Comparison of ENCODE assay signal across 3 cellular contexts in the genomic region with DNA sequence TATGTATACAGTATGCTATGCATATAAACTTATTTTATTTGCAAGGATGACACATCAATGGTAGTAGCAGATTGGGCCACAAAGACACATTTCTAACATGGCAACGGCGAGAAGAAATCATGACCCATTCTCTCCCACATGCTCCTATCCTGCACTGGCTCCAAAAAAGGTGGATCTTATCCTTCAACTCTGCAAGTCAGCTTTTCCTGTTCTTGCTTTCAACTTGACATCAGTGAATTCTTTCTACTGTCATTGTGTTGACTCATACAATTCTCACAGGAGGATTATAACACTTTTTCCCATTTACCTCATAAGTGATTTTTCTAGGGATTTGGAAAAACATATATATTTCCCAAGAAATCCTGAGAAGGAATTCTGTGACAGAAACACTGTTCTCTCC.
TF ChIP-seq lines count a peak whose summit lies in the region.

No MANE protein-coding gene starts in this region.

TF ChIP-seq in IMR-90, 13 proteins besides CTCF, POLR2A, EP300 and RAD21:
- no peak for TF ChIP-seq RFX5 (IDR thresholded peaks at IDR 0.05; ENCODE audit: low read depth, low read length)
- TF ChIP-seq MAFK (IDR thresholded peaks at IDR 0.05; ENCODE audit: low read depth, low read length): peak; percentile 61

TF ChIP-seq in endothelial cell of umbilical vein, 7 proteins besides CTCF, POLR2A, EP300 and RAD21:
- TF ChIP-seq GATA2 (IDR thresholded peaks at IDR 0.05; ENCODE audit: insufficient read depth, insufficient read length, low read depth, low read length): no peak
- no peak for TF ChIP-seq EZH2 (IDR thresholded peaks at IDR 0.05; ENCODE audit: borderline replicate concordance, low read depth, low read length, severe bottlenecking)
- no peak for TF ChIP-seq JUN (IDR thresholded peaks at IDR 0.05; ENCODE audit: borderline replicate concordance, insufficient read depth, insufficient read length, low read depth)
- TF ChIP-seq POLR2AphosphoS5 (IDR thresholded peaks at IDR 0.05; ENCODE audit: insufficient read depth, low read depth, low read length): no peak
- TF ChIP-seq MYC (IDR thresholded peaks at IDR 0.05; ENCODE audit: low read depth, low read length): no peak
- no peak for TF ChIP-seq FOS (IDR thresholded peaks at IDR 0.05; ENCODE audit: borderline replicate concordance, insufficient read depth, low read length)
- TF ChIP-seq, protein P1, sequence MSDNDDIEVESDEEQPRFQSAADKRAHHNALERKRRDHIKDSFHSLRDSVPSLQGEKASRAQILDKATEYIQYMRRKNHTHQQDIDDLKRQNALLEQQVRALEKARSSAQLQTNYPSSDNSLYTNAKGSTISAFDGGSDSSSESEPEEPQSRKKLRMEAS (IDR thresholded peaks at IDR 0.05; ENCODE audit: insufficient read depth, insufficient read length): no peak

TF ChIP-seq in WTC11, 78 proteins besides CTCF, POLR2A, EP300 and RAD21:
- TF ChIP-seq, protein P1 (CRISPR knock-in tag; IDR thresholded peaks at IDR 0.05): no peak
- no peak for TF ChIP-seq ZNF219 (CRISPR knock-in tag; IDR thresholded peaks at IDR 0.05; ENCODE audit: borderline replicate concordance)
- TF ChIP-seq, protein P2, sequence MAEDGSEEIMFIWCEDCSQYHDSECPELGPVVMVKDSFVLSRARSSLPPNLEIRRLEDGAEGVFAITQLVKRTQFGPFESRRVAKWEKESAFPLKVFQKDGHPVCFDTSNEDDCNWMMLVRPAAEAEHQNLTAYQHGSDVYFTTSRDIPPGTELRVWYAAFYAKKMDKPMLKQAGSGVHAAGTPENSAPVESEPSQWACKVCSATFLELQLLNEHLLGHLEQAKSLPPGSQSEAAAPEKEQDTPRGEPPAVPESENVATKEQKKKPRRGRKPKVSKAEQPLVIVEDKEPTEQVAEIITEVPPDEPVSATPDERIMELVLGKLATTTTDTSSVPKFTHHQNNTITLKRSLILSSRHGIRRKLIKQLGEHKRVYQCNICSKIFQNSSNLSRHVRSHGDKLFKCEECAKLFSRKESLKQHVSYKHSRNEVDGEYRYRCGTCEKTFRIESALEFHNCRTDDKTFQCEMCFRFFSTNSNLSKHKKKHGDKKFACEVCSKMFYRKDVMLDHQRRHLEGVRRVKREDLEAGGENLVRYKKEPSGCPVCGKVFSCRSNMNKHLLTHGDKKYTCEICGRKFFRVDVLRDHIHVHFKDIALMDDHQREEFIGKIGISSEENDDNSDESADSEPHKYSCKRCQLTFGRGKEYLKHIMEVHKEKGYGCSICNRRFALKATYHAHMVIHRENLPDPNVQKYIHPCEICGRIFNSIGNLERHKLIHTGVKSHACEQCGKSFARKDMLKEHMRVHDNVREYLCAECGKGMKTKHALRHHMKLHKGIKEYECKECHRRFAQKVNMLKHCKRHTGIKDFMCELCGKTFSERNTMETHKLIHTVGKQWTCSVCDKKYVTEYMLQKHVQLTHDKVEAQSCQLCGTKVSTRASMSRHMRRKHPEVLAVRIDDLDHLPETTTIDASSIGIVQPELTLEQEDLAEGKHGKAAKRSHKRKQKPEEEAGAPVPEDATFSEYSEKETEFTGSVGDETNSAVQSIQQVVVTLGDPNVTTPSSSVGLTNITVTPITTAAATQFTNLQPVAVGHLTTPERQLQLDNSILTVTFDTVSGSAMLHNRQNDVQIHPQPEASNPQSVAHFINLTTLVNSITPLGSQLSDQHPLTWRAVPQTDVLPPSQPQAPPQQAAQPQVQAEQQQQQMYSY (CRISPR knock-in tag; IDR thresholded peaks at IDR 0.05): no peak
- no peak for TF ChIP-seq ZNF671 (CRISPR knock-in tag; IDR thresholded peaks at IDR 0.05)
- no peak for TF ChIP-seq NR2C2 (CRISPR knock-in tag; IDR thresholded peaks at IDR 0.05)
- no peak for TF ChIP-seq ZNF317 (CRISPR knock-in tag; IDR thresholded peaks at IDR 0.05; ENCODE audit: borderline replicate concordance, low read depth)
- TF ChIP-seq, protein P3, sequence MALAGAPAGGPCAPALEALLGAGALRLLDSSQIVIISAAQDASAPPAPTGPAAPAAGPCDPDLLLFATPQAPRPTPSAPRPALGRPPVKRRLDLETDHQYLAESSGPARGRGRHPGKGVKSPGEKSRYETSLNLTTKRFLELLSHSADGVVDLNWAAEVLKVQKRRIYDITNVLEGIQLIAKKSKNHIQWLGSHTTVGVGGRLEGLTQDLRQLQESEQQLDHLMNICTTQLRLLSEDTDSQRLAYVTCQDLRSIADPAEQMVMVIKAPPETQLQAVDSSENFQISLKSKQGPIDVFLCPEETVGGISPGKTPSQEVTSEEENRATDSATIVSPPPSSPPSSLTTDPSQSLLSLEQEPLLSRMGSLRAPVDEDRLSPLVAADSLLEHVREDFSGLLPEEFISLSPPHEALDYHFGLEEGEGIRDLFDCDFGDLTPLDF (CRISPR knock-in tag; IDR thresholded peaks at IDR 0.05): no peak
- TF ChIP-seq ZNF263 (CRISPR knock-in tag; IDR thresholded peaks at IDR 0.05; ENCODE audit: low read depth): no peak
- TF ChIP-seq ZBTB21 (CRISPR knock-in tag; IDR thresholded peaks at IDR 0.05; ENCODE audit: borderline replicate concordance): no peak
- TF ChIP-seq, protein P4, sequence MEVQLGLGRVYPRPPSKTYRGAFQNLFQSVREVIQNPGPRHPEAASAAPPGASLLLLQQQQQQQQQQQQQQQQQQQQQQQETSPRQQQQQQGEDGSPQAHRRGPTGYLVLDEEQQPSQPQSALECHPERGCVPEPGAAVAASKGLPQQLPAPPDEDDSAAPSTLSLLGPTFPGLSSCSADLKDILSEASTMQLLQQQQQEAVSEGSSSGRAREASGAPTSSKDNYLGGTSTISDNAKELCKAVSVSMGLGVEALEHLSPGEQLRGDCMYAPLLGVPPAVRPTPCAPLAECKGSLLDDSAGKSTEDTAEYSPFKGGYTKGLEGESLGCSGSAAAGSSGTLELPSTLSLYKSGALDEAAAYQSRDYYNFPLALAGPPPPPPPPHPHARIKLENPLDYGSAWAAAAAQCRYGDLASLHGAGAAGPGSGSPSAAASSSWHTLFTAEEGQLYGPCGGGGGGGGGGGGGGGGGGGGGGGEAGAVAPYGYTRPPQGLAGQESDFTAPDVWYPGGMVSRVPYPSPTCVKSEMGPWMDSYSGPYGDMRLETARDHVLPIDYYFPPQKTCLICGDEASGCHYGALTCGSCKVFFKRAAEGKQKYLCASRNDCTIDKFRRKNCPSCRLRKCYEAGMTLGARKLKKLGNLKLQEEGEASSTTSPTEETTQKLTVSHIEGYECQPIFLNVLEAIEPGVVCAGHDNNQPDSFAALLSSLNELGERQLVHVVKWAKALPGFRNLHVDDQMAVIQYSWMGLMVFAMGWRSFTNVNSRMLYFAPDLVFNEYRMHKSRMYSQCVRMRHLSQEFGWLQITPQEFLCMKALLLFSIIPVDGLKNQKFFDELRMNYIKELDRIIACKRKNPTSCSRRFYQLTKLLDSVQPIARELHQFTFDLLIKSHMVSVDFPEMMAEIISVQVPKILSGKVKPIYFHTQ (CRISPR knock-in tag; IDR thresholded peaks at IDR 0.05): no peak
- TF ChIP-seq CREM (CRISPR knock-in tag; IDR thresholded peaks at IDR 0.05): no peak
- TF ChIP-seq, protein P5, sequence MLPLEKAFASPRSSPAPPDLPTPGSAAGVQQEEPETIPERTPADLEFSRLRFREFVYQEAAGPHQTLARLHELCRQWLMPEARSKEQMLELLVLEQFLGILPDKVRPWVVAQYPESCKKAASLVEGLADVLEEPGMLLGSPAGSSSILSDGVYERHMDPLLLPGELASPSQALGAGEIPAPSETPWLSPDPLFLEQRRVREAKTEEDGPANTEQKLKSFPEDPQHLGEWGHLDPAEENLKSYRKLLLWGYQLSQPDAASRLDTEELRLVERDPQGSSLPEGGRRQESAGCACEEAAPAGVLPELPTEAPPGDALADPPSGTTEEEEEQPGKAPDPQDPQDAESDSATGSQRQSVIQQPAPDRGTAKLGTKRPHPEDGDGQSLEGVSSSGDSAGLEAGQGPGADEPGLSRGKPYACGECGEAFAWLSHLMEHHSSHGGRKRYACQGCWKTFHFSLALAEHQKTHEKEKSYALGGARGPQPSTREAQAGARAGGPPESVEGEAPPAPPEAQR (CRISPR knock-in tag; IDR thresholded peaks at IDR 0.05): no peak
- no peak for TF ChIP-seq ESRRA (CRISPR knock-in tag; IDR thresholded peaks at IDR 0.05; ENCODE audit: borderline replicate concordance)
- TF ChIP-seq EMX1 (CRISPR knock-in tag; IDR thresholded peaks at IDR 0.05): no peak
- no peak for TF ChIP-seq TEAD1 (CRISPR knock-in tag; IDR thresholded peaks at IDR 0.05)
- no peak for TF ChIP-seq CBFB (CRISPR knock-in tag; IDR thresholded peaks at IDR 0.05; ENCODE audit: low read depth)
- TF ChIP-seq, protein P6, sequence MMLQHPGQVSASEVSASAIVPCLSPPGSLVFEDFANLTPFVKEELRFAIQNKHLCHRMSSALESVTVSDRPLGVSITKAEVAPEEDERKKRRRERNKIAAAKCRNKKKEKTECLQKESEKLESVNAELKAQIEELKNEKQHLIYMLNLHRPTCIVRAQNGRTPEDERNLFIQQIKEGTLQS (CRISPR knock-in tag; conservative IDR thresholded peaks at IDR 0.05): no peak
- TF ChIP-seq KAT7 (CRISPR knock-in tag; IDR thresholded peaks at IDR 0.05; ENCODE audit: borderline replicate concordance): no peak
- TF ChIP-seq ZNF138 (CRISPR knock-in tag; conservative IDR thresholded peaks at IDR 0.05): no peak
- no peak for TF ChIP-seq JAZF1 (CRISPR knock-in tag; IDR thresholded peaks at IDR 0.05)
